Comparison of ENCODE assay signal across 19 cellular contexts in genomic region chr11:66221012-66221411, GRCh38. TPM values are rescaled to one million over a fixed set of nuclear protein-coding genes. Genes with fewer than 3 reads are reported as not detected.
DNase-seq lines count a peak whose midpoint lies in the region; ATAC-seq and TF ChIP-seq lines count a peak whose summit lies in the region.
"Had no signal": no experiment of that assay in that cellular context is flagged by ENCODE, and none has a peak within 500 bp of the region (broad histone marks: within the 10 kb centered on the region; RNA-seq: fewer than 3 reads in every experiment).

No MANE protein-coding gene starts in this region.

- no peaks in the 10 kb centered on the region for H3K27me3 Mint-ChIP-seq in T-helper 2 cell treated with Interferon-gamma antibody and Interleukin-4, amounts not matched to agents 5 μg/mL and 100 μg/mL, for 36 hours (ENCODE audit: low read depth)
- peaks cover 0 to 2% of the 10 kb centered on the region in 2 donors for H3K27me3 Mint-ChIP-seq in CD8-positive, alpha-beta memory T cell
- no peaks in the 10 kb centered on the region for H3K27me3 Mint-ChIP-seq in activated naive CD8-positive, alpha-beta T cell
- H3K27me3 Mint-ChIP-seq in naive thymus-derived CD4-positive, alpha-beta T cell, result no peaks in the 10 kb centered on the region
- no peaks in the 10 kb centered on the region for H3K27me3 Mint-ChIP-seq in osteocyte (ENCODE audit: unreplicated experiment)

- intact Hi-C loops in naive thymus-derived CD4-positive, alpha-beta T cell (cut with micrococcal nuclease), result no loop called here

- CTCF ChIA-PET in CD8-positive, alpha-beta memory T cell (lab: Charles Lee), result interaction anchor here (0.9 to 7.6 kb wide), 5 partner anchors 31 to 363 kb away, joined by 3 to 74 read pairs (median 10); partner anchors contain the start of genes CFL1 and RAB1B
- CTCF ChIA-PET in naive thymus-derived CD4-positive, alpha-beta T cell (lab: Charles Lee), result interaction anchor here (0.6 to 4.6 kb wide), 7 partner anchors 10 to 157 kb away, joined by 3 to 25 read pairs (median 3); no protein-coding TSS in a partner anchor

- peak overlapping the region; percentile 15 for H3K27ac Mint-ChIP-seq in T-helper 2 cell treated with Interferon-gamma antibody and Interleukin-4, amounts not matched to agents 5 μg/mL and 100 μg/mL, for 36 hours
- H3K27ac Mint-ChIP-seq in CD8-positive, alpha-beta memory T cell, result peak overlapping the region in 7 of 8 donors; percentile 60 to 99 (median 93)
- peak overlapping the region; percentile 64 for H3K27ac Mint-ChIP-seq in activated naive CD8-positive, alpha-beta T cell
- peak overlapping the region in 8 of 9 donors; percentile 76 to 96 (median 86) for H3K27ac Mint-ChIP-seq in naive thymus-derived CD4-positive, alpha-beta T cell
- H3K27ac Mint-ChIP-seq in osteocyte (ENCODE audit: unreplicated experiment), result no peak overlapping the region
- H3K27ac Mint-ChIP-seq: nephron progenitor cell had no signal

- H3K36me3 ChIP-seq in CD8-positive, alpha-beta memory T cell (ENCODE audit: insufficient read depth, low read length), result peaks cover 43% of the 10 kb centered on the region
- peaks cover 9 to 87% (median 14%) of the 10 kb centered on the region in 3 experiments for H3K36me3 ChIP-seq in naive thymus-derived CD4-positive, alpha-beta T cell (ENCODE audit: control insufficient read depth in 2 of 3, insufficient read depth in 3 of 3, low read length in 3 of 3)

- H3K36me3 Mint-ChIP-seq in T-helper 2 cell treated with Interferon-gamma antibody and Interleukin-4, amounts not matched to agents 5 μg/mL and 100 μg/mL, for 36 hours (ENCODE audit: low read depth), result peaks cover 28% of the 10 kb centered on the region
- H3K36me3 Mint-ChIP-seq in CD8-positive, alpha-beta memory T cell, result peaks cover 6 to 83% (median 26%) of the 10 kb centered on the region in 3 donors
- no peaks in the 10 kb centered on the region for H3K36me3 Mint-ChIP-seq in activated naive CD8-positive, alpha-beta T cell
- peaks cover 15 to 41% (median 17%) of the 10 kb centered on the region in 5 donors for H3K36me3 Mint-ChIP-seq in naive thymus-derived CD4-positive, alpha-beta T cell
- H3K36me3 Mint-ChIP-seq in osteocyte (ENCODE audit: unreplicated experiment), result peaks cover 37% of the 10 kb centered on the region

- no peak for TF ChIP-seq CTCF in osteocyte (IDR thresholded peaks at IDR 0.05)

- no peaks in the 10 kb centered on the region for H3K9me3 Mint-ChIP-seq in T-helper 2 cell treated with Interferon-gamma antibody and Interleukin-4, amounts not matched to agents 5 μg/mL and 100 μg/mL, for 36 hours
- H3K9me3 Mint-ChIP-seq in CD8-positive, alpha-beta memory T cell, result no peaks in the 10 kb centered on the region
- no peaks in the 10 kb centered on the region for H3K9me3 Mint-ChIP-seq in activated naive CD8-positive, alpha-beta T cell (ENCODE audit: low read depth)
- H3K9me3 Mint-ChIP-seq in naive thymus-derived CD4-positive, alpha-beta T cell, result no peaks in the 10 kb centered on the region
- H3K9me3 Mint-ChIP-seq in osteocyte (ENCODE audit: unreplicated experiment), result no peaks in the 10 kb centered on the region
- H3K9me3 Mint-ChIP-seq: activated T-cell treated with anti-CD3 and anti-CD28 coated beads, Interleukin-2, amount 50 U/mL, for 4 hours; nephron progenitor cell had no signal

- H3K4me1 Mint-ChIP-seq in T-helper 2 cell treated with Interferon-gamma antibody and Interleukin-4, amounts not matched to agents 5 μg/mL and 100 μg/mL, for 36 hours (ENCODE audit: low read depth), result peaks cover 18% of the 10 kb centered on the region
- H3K4me1 Mint-ChIP-seq in CD8-positive, alpha-beta memory T cell, result peaks cover 8 to 16% (median 12%) of the 10 kb centered on the region in 3 donors
- peaks cover 15% of the 10 kb centered on the region for H3K4me1 Mint-ChIP-seq in activated naive CD8-positive, alpha-beta T cell (ENCODE audit: low read depth)
- H3K4me1 Mint-ChIP-seq in naive thymus-derived CD4-positive, alpha-beta T cell, result peaks cover 12 to 24% (median 18%) of the 10 kb centered on the region in 7 donors
- peaks cover 1% of the 10 kb centered on the region for H3K4me1 Mint-ChIP-seq in osteocyte (ENCODE audit: unreplicated experiment)

- H3K27me3 ChIP-seq in CD8-positive, alpha-beta memory T cell (ENCODE audit: insufficient read depth, low read length, poor library complexity, severe bottlenecking), result no peaks in the 10 kb centered on the region
- no peaks in the 10 kb centered on the region for H3K27me3 ChIP-seq in naive thymus-derived CD4-positive, alpha-beta T cell (ENCODE audit: control insufficient read depth in 2 of 2, insufficient read depth in 2 of 2, low read length in 2 of 2)
- H3K27me3 ChIP-seq: hepatocyte, SJSA1 had no signal

- DNase-seq in T-helper 2 cell treated with Interferon-gamma antibody and Interleukin-4, amounts not matched to agents 5 μg/mL and 100 μg/mL, for 36 hours (ENCODE audit: low spot score), result no peak
- DNase-seq in T-helper 2 cell (no peak), osteocyte (ENCODE audit: extremely low spot score, unreplicated experiment) (no peak)
- DNase-seq in CD8-positive, alpha-beta memory T cell, result no peak
- DNase-seq in naive thymus-derived CD4-positive, alpha-beta T cell, result no peak
- DNase-seq in stimulated activated CD4-positive, alpha-beta T cell treated with anti-CD3 and anti-CD28 coated beads, Interleukin-12 subunit alpha, Interleukin-12 subunit beta, amount 100 ng/mL, for 4 hours, result no peak
- DNase-seq: 8988T; activated T-cell treated with anti-CD3 and anti-CD28 coated beads, Interleukin-2, amount 50 U/mL, for 4 hours; GDM1; islet precursor cell; NCI-H1436; NCI-H2171; NCI-H748 treated with DMSO at 0.1 percent for 48 hours; nephron progenitor cell had no signal

- H3K27ac ChIP-seq in CD8-positive, alpha-beta memory T cell (ENCODE audit: low read depth, low read length), result no peak overlapping the region
- H3K27ac ChIP-seq in naive thymus-derived CD4-positive, alpha-beta T cell (ENCODE audit: low read depth, low read length), result peak overlapping the region; percentile 89
- H3K27ac ChIP-seq: hepatocyte, psoas muscle, SJSA1 had no signal

- no peak overlapping the region for H3K4me3 Mint-ChIP-seq in T-helper 2 cell treated with Interferon-gamma antibody and Interleukin-4, amounts not matched to agents 5 μg/mL and 100 μg/mL, for 36 hours
- no peak overlapping the region for H3K4me3 Mint-ChIP-seq in CD8-positive, alpha-beta memory T cell
- no peak overlapping the region for H3K4me3 Mint-ChIP-seq in activated naive CD8-positive, alpha-beta T cell
- no peak overlapping the region for H3K4me3 Mint-ChIP-seq in naive thymus-derived CD4-positive, alpha-beta T cell
- H3K4me3 Mint-ChIP-seq in osteocyte (ENCODE audit: unreplicated experiment), result no peak overlapping the region
- H3K4me3 Mint-ChIP-seq: activated T-cell treated with anti-CD3 and anti-CD28 coated beads, Interleukin-2, amount 50 U/mL, for 4 hours; nephron progenitor cell had no signal

- H3K4me1 ChIP-seq in CD8-positive, alpha-beta memory T cell (ENCODE audit: insufficient read depth, low read length), result peaks cover 12% of the 10 kb centered on the region
- peaks cover 4 to 7% of the 10 kb centered on the region in 2 donors for H3K4me1 ChIP-seq in naive thymus-derived CD4-positive, alpha-beta T cell (ENCODE audit: control insufficient read depth in 2 of 2, insufficient read depth in 2 of 2, low read length in 2 of 2)
- H3K4me1 ChIP-seq: psoas muscle had no signal

- ATAC-seq in naive thymus-derived CD4-positive, alpha-beta T cell, result no peak
- no peak for ATAC-seq in HG02798 (IDR thresholded peaks at IDR 0.05; ENCODE audit: poor library complexity, unreplicated experiment)
- ATAC-seq: activated T-cell treated with anti-CD3 and anti-CD28 coated beads, Interleukin-2, amount 50 U/mL, for 4 hours; psoas muscle had no signal

- no peak overlapping the region for H3K4me3 ChIP-seq in CD8-positive, alpha-beta memory T cell (ENCODE audit: low read length)
- no peak overlapping the region for H3K4me3 ChIP-seq in naive thymus-derived CD4-positive, alpha-beta T cell (ENCODE audit: low read length)
- H3K4me3 ChIP-seq: hepatocyte, psoas muscle, SJSA1 had no signal

- POLR2A ChIA-PET in CD8-positive, alpha-beta memory T cell (lab: Charles Lee), result no interaction called here
- POLR2A ChIA-PET in naive thymus-derived CD4-positive, alpha-beta T cell (lab: Charles Lee), result interaction anchor here (1.1 to 1.3 kb wide), 4 partner anchors 9 to 64 kb away, joined by 3 read pairs; partner anchors contain the start of gene RAB1B

- no peaks in the 10 kb centered on the region for H3K9me3 ChIP-seq in CD8-positive, alpha-beta memory T cell (ENCODE audit: low read length)
- no peaks in the 10 kb centered on the region for H3K9me3 ChIP-seq in naive thymus-derived CD4-positive, alpha-beta T cell (ENCODE audit: control insufficient read depth in 2 of 3, low read length in 3 of 3)
- H3K9me3 ChIP-seq: psoas muscle, SJSA1 had no signal

RNA-seq across cellular contexts. Expression of gene KLC2, which starts 36.5 kb away (rescaled TPM):
- total RNA-seq in CD8-positive, alpha-beta memory T cell, result 10 to 100 TPM; 61.6 to 65.9 TPM
- polyA plus RNA-seq in CD8-positive, alpha-beta memory T cell, result 11.9 TPM
- total RNA-seq in naive thymus-derived CD4-positive, alpha-beta T cell, result 10 to 100 TPM; 26.7 to 53.6 (median 41.5) TPM
- 1 to 10 TPM; 5.5 to 7.6 TPM for polyA plus RNA-seq in naive thymus-derived CD4-positive, alpha-beta T cell
- 35.5 and 43.8 TPM in 2 replicates for total RNA-seq in osteocyte

RNA-seq across cellular contexts. Expression of gene RAB1B, which starts 47.4 kb away (rescaled TPM):
- total RNA-seq in CD8-positive, alpha-beta memory T cell, result 100 to 1,000 TPM; 119 to 125 TPM
- polyA plus RNA-seq in CD8-positive, alpha-beta memory T cell, result 18.6 TPM
- total RNA-seq in naive thymus-derived CD4-positive, alpha-beta T cell, result 100 to 1,000 TPM in 1 of 5 experiments, 10 to 100 TPM in 4; 60.6 to 151 (median 70.7) TPM
- 10 to 100 TPM; 11.3 to 13.5 TPM for polyA plus RNA-seq in naive thymus-derived CD4-positive, alpha-beta T cell
- 149 and 150 TPM in 2 replicates for total RNA-seq in osteocyte

RNA-seq across cellular contexts. Expression of gene CNIH2, which starts 57.0 kb away (rescaled TPM):
- 1 to 10 TPM; 2.7 to 2.8 TPM for total RNA-seq in CD8-positive, alpha-beta memory T cell
- polyA plus RNA-seq in CD8-positive, alpha-beta memory T cell, result not detected
- 10 to 100 TPM in 1 of 5 experiments, 1 to 10 TPM in 4; 1.3 to 12.3 (median 2.9) TPM for total RNA-seq in naive thymus-derived CD4-positive, alpha-beta T cell
- not detected for polyA plus RNA-seq in naive thymus-derived CD4-positive, alpha-beta T cell
- 3.8 and 5.0 TPM in 2 replicates for total RNA-seq in osteocyte
- total RNA-seq: psoas muscle had no signal
